Comparison of ENCODE assay signal across 16 cellular contexts in genomic region chr19:30712428-30713151, GRCh38.
A peak's percentile ranks its signal among the peaks of the same experiment; 100 is the strongest.
DNase-seq lines count a peak whose midpoint lies in the region; ATAC-seq and TF ChIP-seq lines count a peak whose summit lies in the region.
"Had no signal": no experiment of that assay in that cellular context is flagged by ENCODE, and none has a peak within 500 bp of the region (broad histone marks: within the 10 kb centered on the region; RNA-seq: fewer than 3 reads in every experiment).

No MANE protein-coding gene starts in this region.

- WGBS in right cardiac atrium: 69% methylated on average over 6 of the region's 6 CpGs

- H3K4me3 ChIP-seq in HEK293 (ENCODE audit: low read depth, low read length): no peak overlapping the region
- no peak overlapping the region for H3K4me3 ChIP-seq in right cardiac atrium (ENCODE audit: low read length)
- H3K4me3 ChIP-seq: A549, GM12878, GM23248 had no signal

- DNase-seq in NCI-H82 treated with DMSO at 0.1 percent for 48 hours (lab: John Stamatoyannopoulos, UW; ENCODE audit: unreplicated experiment): peak; percentile 60
- peak; percentile 3 for DNase-seq in posterior vena cava (ENCODE audit: low spot score)
- DNase-seq in right cardiac atrium: no peak
- DNase-seq in inferior parietal cortex (ENCODE audit: extremely low spot score): no peak
- DNase-seq: Caco-2; CD8-positive, alpha-beta T cell; DMS79; GM23248; IMR-90 had no signal

- H3K27me3 ChIP-seq in right cardiac atrium (ENCODE audit: control insufficient read depth, insufficient read depth): no peaks in the 10 kb centered on the region

- H3K27ac ChIP-seq in HEK293 (ENCODE audit: extremely low read depth, low read depth, low read length) (no peak overlapping the region), right cardiac atrium (ENCODE audit: low read length) (no peak overlapping the region)
- H3K27ac ChIP-seq: A549, GM23248 had no signal

- H3K4me1 ChIP-seq in HEK293 (ENCODE audit: control insufficient read depth, insufficient read depth, low read length) (0 out of 2 replicates have a peak, but pooled peaks cover 3% of the 10 kb centered on the region), right cardiac atrium (ENCODE audit: control insufficient read depth, insufficient read depth, low read length) (no peaks in the 10 kb centered on the region)
- H3K4me1 ChIP-seq: A549, Caco-2 had no signal

- H3K36me3 ChIP-seq in HEK293 (ENCODE audit: control insufficient read depth in 2 of 2, insufficient read depth in 1 of 2, low read length in 2 of 2): no peaks in the 10 kb centered on the region

- no peak for ATAC-seq in right cardiac atrium
- ATAC-seq in GM19035 (IDR thresholded peaks at IDR 0.05; ENCODE audit: unreplicated experiment): no peak
- ATAC-seq: A549; CD8-positive, alpha-beta T cell; GM12878; HCT116 had no signal

- H3K27me3 Mint-ChIP-seq in brain: peaks cover 3% of the 10 kb centered on the region

- no peak for TF ChIP-seq CTCF in HEK293 (tag by site-specific recombination; IDR thresholded peaks at IDR 0.05)
- no peak for TF ChIP-seq CTCF in brain (conservative IDR thresholded peaks at IDR 0.05)

- no peaks in the 10 kb centered on the region for H3K36me3 Mint-ChIP-seq in brain
- H3K36me3 Mint-ChIP-seq: CD14-positive monocyte; CD8-positive, alpha-beta T cell had no signal

- POLR2A ChIA-PET in HEK293 (lab: Yijun Ruan, JAX): no interaction called here

- H3K9me3 ChIP-seq in HEK293 (ENCODE audit: control insufficient read depth, insufficient read depth, low read depth, low read length) (no peaks in the 10 kb centered on the region), right cardiac atrium (ENCODE audit: control insufficient read depth, low read length) (no peaks in the 10 kb centered on the region)
- H3K9me3 ChIP-seq: A549, Caco-2 had no signal

- CTCF ChIA-PET in HEK293 (lab: Yijun Ruan, JAX): interaction anchor here (0.6 to 1.4 kb wide), 8 partner anchors 13 to 1372 kb away, joined by 3 to 6 read pairs (median 3); no protein-coding TSS in a partner anchor

- peaks cover 33% of the 10 kb centered on the region for H3K4me1 Mint-ChIP-seq in brain
- H3K4me1 Mint-ChIP-seq: CD14-positive monocyte had no signal

- H3K9me3 Mint-ChIP-seq in brain: no peaks in the 10 kb centered on the region
- H3K9me3 Mint-ChIP-seq: CD14-positive monocyte; CD8-positive, alpha-beta T cell had no signal

- H3K4me3 Mint-ChIP-seq in brain: no peak overlapping the region
- H3K4me3 Mint-ChIP-seq: CD14-positive monocyte; CD8-positive, alpha-beta T cell had no signal

- peak overlapping the region in 3 of 5 experiments; percentile 56 to 92 (median 87) for H3K27ac Mint-ChIP-seq in brain
- H3K27ac Mint-ChIP-seq: CD14-positive monocyte; CD8-positive, alpha-beta T cell had no signal

- intact Hi-C loops in posterior vena cava (cut with DNase I) (no loop called here), right cardiac atrium (cut with DNase I) (no loop called here)

TF ChIP-seq in HEK293, 187 proteins besides CTCF, POLR2A, EP300 and RAD21:
- TF ChIP-seq ZBTB7A (tag by site-specific recombination; IDR thresholded peaks at IDR 0.05; ENCODE audit: low read depth) (no peak), ZNF530 (tag by site-specific recombination; IDR thresholded peaks at IDR 0.05; ENCODE audit: low read depth) (no peak), MYNN (tag by site-specific recombination; IDR thresholded peaks at IDR 0.05; ENCODE audit: borderline replicate concordance) (no peak), ZBTB1 (tag by site-specific recombination; IDR thresholded peaks at IDR 0.05) (no peak)
- TF ChIP-seq, protein P1, sequence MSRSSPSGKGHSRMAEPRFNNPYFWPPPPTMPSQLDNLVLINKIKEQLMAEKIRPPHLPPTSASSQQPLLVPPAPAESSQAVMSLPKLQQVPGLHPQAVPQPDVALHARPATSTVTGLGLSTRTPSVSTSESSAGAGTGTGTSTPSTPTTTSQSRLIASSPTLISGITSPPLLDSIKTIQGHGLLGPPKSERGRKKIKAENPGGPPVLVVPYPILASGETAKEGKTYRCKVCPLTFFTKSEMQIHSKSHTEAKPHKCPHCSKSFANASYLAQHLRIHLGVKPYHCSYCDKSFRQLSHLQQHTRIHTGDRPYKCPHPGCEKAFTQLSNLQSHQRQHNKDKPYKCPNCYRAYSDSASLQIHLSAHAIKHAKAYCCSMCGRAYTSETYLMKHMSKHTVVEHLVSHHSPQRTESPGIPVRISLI (tag by site-specific recombination; IDR thresholded peaks at IDR 0.05): peak; percentile 92

Comparison
In these comparisons a context has a peak if more than half of its experiments do, and no peak if none do; other contexts are left out.
1. DNase-seq: peak in NCI-H82 treated with DMSO at 0.1 percent for 48 hours (single experiment) and posterior vena cava (single experiment); none in right cardiac atrium (0 of 3) and inferior parietal cortex (single experiment).